In the genomic region with DNA sequence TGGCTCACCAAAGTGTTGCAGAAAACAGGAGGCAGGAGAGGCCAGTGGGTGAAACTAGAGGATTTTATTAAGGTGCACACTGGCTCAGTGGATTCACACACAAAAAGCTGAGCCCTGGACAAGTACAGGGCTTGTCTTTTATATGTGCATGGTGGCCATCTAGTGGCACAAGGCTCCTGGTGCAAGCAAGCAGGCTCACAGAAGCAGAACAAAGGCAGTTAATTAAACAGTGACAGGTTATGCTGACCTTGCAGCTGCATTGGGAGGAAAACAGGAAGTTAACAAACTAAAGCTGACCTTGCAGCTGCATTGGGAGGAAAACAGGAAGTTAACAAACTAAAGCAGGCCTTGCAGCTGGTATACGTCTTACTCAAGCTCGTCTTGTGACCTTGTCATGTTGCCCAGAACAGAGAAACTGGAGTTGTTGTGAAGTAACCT, we compare ENCODE assay signal across 10 cellular contexts.
DNase-seq lines count a peak whose midpoint lies in the region; ATAC-seq and TF ChIP-seq lines count a peak whose summit lies in the region.
"Had no signal": no experiment of that assay in that cellular context is flagged by ENCODE, and none has a peak within 500 bp of the region (broad histone marks: within the 10 kb centered on the region; RNA-seq: fewer than 3 reads in every experiment).

No MANE protein-coding gene starts in this region.

- POLR2A ChIA-PET in activated CD4-positive, alpha-beta T cell treated with anti-CD3 and anti-CD28 coated beads for 36 hours (lab: Charles Lee): no interaction called here
- POLR2A ChIA-PET in activated CD8-positive, alpha-beta T cell treated with anti-CD3 and anti-CD28 coated beads for 36 hours (lab: Charles Lee): no interaction called here

- no peaks in the 10 kb centered on the region for H3K4me1 Mint-ChIP-seq in activated CD4-positive, alpha-beta T cell treated with anti-CD3 and anti-CD28 coated beads for 36 hours
- H3K4me1 Mint-ChIP-seq in activated CD8-positive, alpha-beta T cell treated with anti-CD3 and anti-CD28 coated beads for 36 hours (ENCODE audit: low read depth): no peaks in the 10 kb centered on the region
- H3K4me1 Mint-ChIP-seq in neural progenitor cell: no peaks in the 10 kb centered on the region

- H3K79me2 ChIP-seq in Karpas-422 (ENCODE audit: low read length) (no peaks in the 10 kb centered on the region), neural progenitor cell (ENCODE audit: low read depth) (no peaks in the 10 kb centered on the region)

- no peak overlapping the region for H3K27ac Mint-ChIP-seq in activated CD4-positive, alpha-beta T cell treated with anti-CD3 and anti-CD28 coated beads for 36 hours
- no peak overlapping the region for H3K27ac Mint-ChIP-seq in activated CD8-positive, alpha-beta T cell treated with anti-CD3 and anti-CD28 coated beads for 36 hours
- H3K27ac Mint-ChIP-seq in neural progenitor cell: no peak overlapping the region

- ATAC-seq in activated CD4-positive, alpha-beta T cell treated with anti-CD3 and anti-CD28 coated beads for 36 hours: peak; percentile 81
- ATAC-seq in activated CD8-positive, alpha-beta T cell treated with anti-CD3 and anti-CD28 coated beads for 36 hours: peak; percentile 74
- ATAC-seq in psoas muscle: no peak

- intact Hi-C loops in activated CD4-positive, alpha-beta T cell treated with anti-CD3 and anti-CD28 coated beads for 36 hours (cut with DNase I, micrococcal nuclease): no loop called here
- intact Hi-C loops in activated CD8-positive, alpha-beta T cell treated with anti-CD3 and anti-CD28 coated beads for 36 hours (cut with micrococcal nuclease): no loop called here
- intact Hi-C loops in psoas muscle (cut with DNase I): no loop called here

- peaks cover 8% of the 10 kb centered on the region for H3F3A ChIP-seq in neural progenitor cell (ENCODE audit: low read depth)

- peaks cover 15% of the 10 kb centered on the region for H3K9me3 Mint-ChIP-seq in activated CD4-positive, alpha-beta T cell treated with anti-CD3 and anti-CD28 coated beads for 36 hours (ENCODE audit: low read depth)
- H3K9me3 Mint-ChIP-seq in activated CD8-positive, alpha-beta T cell treated with anti-CD3 and anti-CD28 coated beads for 36 hours: peaks cover 30% of the 10 kb centered on the region
- peaks cover 70% of the 10 kb centered on the region for H3K9me3 Mint-ChIP-seq in neural progenitor cell

- H3K27me3 Mint-ChIP-seq in activated CD4-positive, alpha-beta T cell treated with anti-CD3 and anti-CD28 coated beads for 36 hours: no peaks in the 10 kb centered on the region
- H3K27me3 Mint-ChIP-seq in activated CD8-positive, alpha-beta T cell treated with anti-CD3 and anti-CD28 coated beads for 36 hours: no peaks in the 10 kb centered on the region
- H3K27me3 Mint-ChIP-seq in neural progenitor cell (ENCODE audit: insufficient read depth, low read depth): peaks cover 5% of the 10 kb centered on the region

- whole genome bisulfite sequencing in psoas muscle, 3 donors: 50 to 55% (median 52%) methylated on average over 2 of the region's 2 CpGs

- no peak overlapping the region for H3K9ac ChIP-seq in Karpas-422 (ENCODE audit: low read length)
- H3K9ac ChIP-seq in neural progenitor cell: no peak overlapping the region

- H3K9me3 ChIP-seq in Karpas-422 (ENCODE audit: low read length): peaks cover 48% of the 10 kb centered on the region
- H3K9me3 ChIP-seq in neural progenitor cell (ENCODE audit: low read depth): peaks cover 23% of the 10 kb centered on the region
- H3K9me3 ChIP-seq in psoas muscle: peaks cover 14% of the 10 kb centered on the region

- peak; percentile 47 for DNase-seq in activated CD4-positive, alpha-beta T cell treated with anti-CD3 and anti-CD28 coated beads for 36 hours
- no peak for DNase-seq in activated CD4-positive, alpha-beta T cell treated with anti-CD3 and anti-CD28 coated beads for 1 hour
- DNase-seq in Karpas-422: peak; percentile 89
- DNase-seq in activated CD8-positive, alpha-beta T cell treated with anti-CD3 and anti-CD28 coated beads for 36 hours: peak; percentile 54
- DNase-seq in neural progenitor cell (ENCODE audit: low spot score): peak; percentile 9
- no peak for DNase-seq in GOT3 (lab: John Stamatoyannopoulos, UW)
- no peak for DNase-seq in psoas muscle
- DNase-seq in epidermal melanocyte (ENCODE audit: insufficient read length, low spot score): no peak
- DNase-seq: Calu3 had no signal

- H3K36me3 Mint-ChIP-seq in activated CD4-positive, alpha-beta T cell treated with anti-CD3 and anti-CD28 coated beads for 36 hours (ENCODE audit: low read depth): peaks cover 13% of the 10 kb centered on the region
- H3K36me3 Mint-ChIP-seq in activated CD8-positive, alpha-beta T cell treated with anti-CD3 and anti-CD28 coated beads for 36 hours (ENCODE audit: low read depth): peaks cover 4% of the 10 kb centered on the region
- H3K36me3 Mint-ChIP-seq in neural progenitor cell: peaks cover 20% of the 10 kb centered on the region

- H3K4me3 ChIP-seq in Karpas-422 (ENCODE audit: low read length) (no peak overlapping the region), neural progenitor cell (no peak overlapping the region), psoas muscle (no peak overlapping the region)
- H3K4me3 ChIP-seq: SJSA1 had no signal

- H3K4me1 ChIP-seq in Karpas-422 (ENCODE audit: low read length): no peaks in the 10 kb centered on the region
- no peaks in the 10 kb centered on the region for H3K4me1 ChIP-seq in neural progenitor cell
- H3K4me1 ChIP-seq in psoas muscle: no peaks in the 10 kb centered on the region
- H3K4me1 ChIP-seq: SJSA1 had no signal

- peak; percentile 46 for TF ChIP-seq CTCF in activated CD8-positive, alpha-beta T cell treated with anti-CD3 and anti-CD28 coated beads for 36 hours (IDR thresholded peaks at IDR 0.05)
- TF ChIP-seq CTCF in neural progenitor cell (IDR thresholded peaks at IDR 0.05) (peak; percentile 31), psoas muscle (IDR thresholded peaks at IDR 0.05) (no peak)

- CTCF ChIA-PET in activated CD4-positive, alpha-beta T cell treated with anti-CD3 and anti-CD28 coated beads for 36 hours (lab: Charles Lee): no interaction called here
- CTCF ChIA-PET in activated CD8-positive, alpha-beta T cell treated with anti-CD3 and anti-CD28 coated beads for 36 hours (lab: Charles Lee): no interaction called here

- H3K4me2 ChIP-seq in Karpas-422 (ENCODE audit: low read depth, low read length, poor library complexity, severe bottlenecking) (no peak overlapping the region), neural progenitor cell (no peak overlapping the region)

- H3K27me3 ChIP-seq in Karpas-422 (ENCODE audit: low read length): no peaks in the 10 kb centered on the region
- no peaks in the 10 kb centered on the region for H3K27me3 ChIP-seq in neural progenitor cell
- H3K27me3 ChIP-seq in psoas muscle (ENCODE audit: insufficient read depth in 3 of 3, low read length in 2 of 3): peaks cover 0 to 2% (median 0%) of the 10 kb centered on the region in 3 donors
- H3K27me3 ChIP-seq: SJSA1 had no signal

- H3K27ac ChIP-seq in Karpas-422 (ENCODE audit: low read length) (peak overlapping the region; percentile 73), neural progenitor cell (no peak overlapping the region), psoas muscle (no peak overlapping the region)
- H3K27ac ChIP-seq: SJSA1 had no signal

- H3K36me3 ChIP-seq in Karpas-422 (ENCODE audit: insufficient read depth, low read length) (peaks cover 7% of the 10 kb centered on the region; the same call in 1 of the 2 replicates), neural progenitor cell (peaks cover 5% of the 10 kb centered on the region), psoas muscle (ENCODE audit: insufficient read depth in 1 of 2, low read depth in 1 of 2) (no peaks in the 10 kb centered on the region)
- H3K36me3 ChIP-seq: SJSA1 had no signal

- H3K4me3 Mint-ChIP-seq in activated CD4-positive, alpha-beta T cell treated with anti-CD3 and anti-CD28 coated beads for 36 hours: no peak overlapping the region
- H3K4me3 Mint-ChIP-seq in activated CD8-positive, alpha-beta T cell treated with anti-CD3 and anti-CD28 coated beads for 36 hours: no peak overlapping the region
- no peak overlapping the region for H3K4me3 Mint-ChIP-seq in neural progenitor cell

- H4K20me1 ChIP-seq in Karpas-422 (ENCODE audit: insufficient read depth, low read depth, low read length): no peaks in the 10 kb centered on the region
- no peaks in the 10 kb centered on the region for H4K20me1 ChIP-seq in neural progenitor cell (ENCODE audit: low read depth)

- no peaks in the 10 kb centered on the region for H3K9me2 ChIP-seq in Karpas-422 (replicated peaks; ENCODE audit: insufficient read depth, low read length)

- H2AFZ ChIP-seq in Karpas-422 (ENCODE audit: low read length): no peak overlapping the region
- no peak overlapping the region for H2AFZ ChIP-seq in neural progenitor cell (replicated peaks)

Comparison
In these comparisons a context has a peak if more than half of its experiments do, and no peak if none do; other contexts are left out.
1. DNase-seq: peak in activated CD4-positive, alpha-beta T cell treated with anti-CD3 and anti-CD28 coated beads for 36 hours (single experiment), Karpas-422 (single experiment), activated CD8-positive, alpha-beta T cell treated with anti-CD3 and anti-CD28 coated beads for 36 hours (single experiment) and neural progenitor cell (single experiment); none in activated CD4-positive, alpha-beta T cell treated with anti-CD3 and anti-CD28 coated beads for 1 hour (single experiment), GOT3 (single experiment), psoas muscle (0 of 2) and epidermal melanocyte (single experiment).
2. ATAC-seq: peak in activated CD4-positive, alpha-beta T cell treated with anti-CD3 and anti-CD28 coated beads for 36 hours (single experiment) and activated CD8-positive, alpha-beta T cell treated with anti-CD3 and anti-CD28 coated beads for 36 hours (single experiment); none in psoas muscle (0 of 4).